14 cellular contexts compared by ENCODE assay signal in genomic region chrY:25091206-25091605, GRCh38. TPM values are rescaled to one million over a fixed set of nuclear protein-coding genes. Genes with fewer than 3 reads are reported as not detected.
"Had no signal": no experiment of that assay in that cellular context is flagged by ENCODE, and none has a peak within 500 bp of the region (broad histone marks: within the 10 kb centered on the region; RNA-seq: fewer than 3 reads in every experiment).

No MANE protein-coding gene starts in this region.

RNA-seq across cellular contexts. Expression of gene BPY2C, which starts 39.3 kb away (rescaled TPM):
- total RNA-seq: stomach, subcutaneous adipose tissue, temporal lobe, thoracic aorta, thyroid gland, tibial nerve, transverse colon, upper lobe of left lung, upper lobe of right lung, ureter, urinary bladder, uterus, vagina had no signal
- polyA plus RNA-seq: stomach, thymus, urinary bladder had no signal
